ENCODE assay signal across 1 cellular context in the genomic region with DNA sequence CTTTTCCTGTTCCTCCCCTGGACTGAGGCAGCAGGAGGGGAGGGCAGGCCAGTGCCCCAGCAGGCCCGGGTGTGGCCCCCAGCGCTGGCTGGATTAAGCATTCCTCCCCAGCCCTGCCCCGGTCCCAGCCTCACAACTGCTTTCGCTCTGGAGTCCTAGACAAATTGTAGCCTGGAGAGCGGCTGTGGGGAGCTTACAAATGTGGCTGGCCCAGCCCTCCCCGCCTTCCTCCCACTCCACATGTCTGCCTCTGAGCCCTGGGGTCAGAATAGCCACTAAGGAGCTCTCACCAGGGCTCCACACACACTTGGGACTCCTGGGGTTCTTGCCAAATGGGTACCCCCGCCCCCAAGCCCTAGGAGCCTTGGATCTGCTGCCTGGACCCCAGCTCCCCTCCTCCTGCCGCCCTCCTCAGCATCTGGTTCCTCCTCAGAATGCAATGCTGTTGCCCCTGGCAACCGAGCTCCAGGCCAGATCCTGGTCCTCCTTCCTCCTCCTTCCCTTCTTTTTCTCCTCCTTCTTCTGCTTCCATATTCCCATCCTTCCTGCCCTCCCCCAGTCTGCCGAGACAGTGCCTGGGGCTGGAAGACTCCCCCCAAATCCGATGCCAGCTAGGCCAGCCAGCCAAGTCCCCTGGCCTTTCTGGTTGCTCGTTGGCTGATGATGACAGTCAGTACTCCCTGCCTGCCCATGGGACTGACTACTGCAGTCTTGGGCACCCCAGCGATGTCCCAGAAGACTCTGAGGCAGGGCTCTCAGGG.
TF ChIP-seq lines count a peak whose summit lies in the region.

No MANE protein-coding gene starts in this region.

TF ChIP-seq in WTC11, 78 proteins besides CTCF, POLR2A, EP300 and RAD21 (continued from another document):
- TF ChIP-seq, protein P1, sequence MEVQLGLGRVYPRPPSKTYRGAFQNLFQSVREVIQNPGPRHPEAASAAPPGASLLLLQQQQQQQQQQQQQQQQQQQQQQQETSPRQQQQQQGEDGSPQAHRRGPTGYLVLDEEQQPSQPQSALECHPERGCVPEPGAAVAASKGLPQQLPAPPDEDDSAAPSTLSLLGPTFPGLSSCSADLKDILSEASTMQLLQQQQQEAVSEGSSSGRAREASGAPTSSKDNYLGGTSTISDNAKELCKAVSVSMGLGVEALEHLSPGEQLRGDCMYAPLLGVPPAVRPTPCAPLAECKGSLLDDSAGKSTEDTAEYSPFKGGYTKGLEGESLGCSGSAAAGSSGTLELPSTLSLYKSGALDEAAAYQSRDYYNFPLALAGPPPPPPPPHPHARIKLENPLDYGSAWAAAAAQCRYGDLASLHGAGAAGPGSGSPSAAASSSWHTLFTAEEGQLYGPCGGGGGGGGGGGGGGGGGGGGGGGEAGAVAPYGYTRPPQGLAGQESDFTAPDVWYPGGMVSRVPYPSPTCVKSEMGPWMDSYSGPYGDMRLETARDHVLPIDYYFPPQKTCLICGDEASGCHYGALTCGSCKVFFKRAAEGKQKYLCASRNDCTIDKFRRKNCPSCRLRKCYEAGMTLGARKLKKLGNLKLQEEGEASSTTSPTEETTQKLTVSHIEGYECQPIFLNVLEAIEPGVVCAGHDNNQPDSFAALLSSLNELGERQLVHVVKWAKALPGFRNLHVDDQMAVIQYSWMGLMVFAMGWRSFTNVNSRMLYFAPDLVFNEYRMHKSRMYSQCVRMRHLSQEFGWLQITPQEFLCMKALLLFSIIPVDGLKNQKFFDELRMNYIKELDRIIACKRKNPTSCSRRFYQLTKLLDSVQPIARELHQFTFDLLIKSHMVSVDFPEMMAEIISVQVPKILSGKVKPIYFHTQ (CRISPR knock-in tag; IDR thresholded peaks at IDR 0.05) = no peak
- TF ChIP-seq ZBTB21 (CRISPR knock-in tag; IDR thresholded peaks at IDR 0.05; ENCODE audit: borderline replicate concordance) (peak; percentile 34; the same call in 1 of the 2 replicates), ZNF671 (CRISPR knock-in tag; IDR thresholded peaks at IDR 0.05) (no peak), CBFB (CRISPR knock-in tag; IDR thresholded peaks at IDR 0.05; ENCODE audit: low read depth) (no peak), ZNF121 (CRISPR knock-in tag; IDR thresholded peaks at IDR 0.05) (no peak), TP53 (CRISPR knock-in tag; IDR thresholded peaks at IDR 0.05) (no peak)
- TF ChIP-seq, protein P2, sequence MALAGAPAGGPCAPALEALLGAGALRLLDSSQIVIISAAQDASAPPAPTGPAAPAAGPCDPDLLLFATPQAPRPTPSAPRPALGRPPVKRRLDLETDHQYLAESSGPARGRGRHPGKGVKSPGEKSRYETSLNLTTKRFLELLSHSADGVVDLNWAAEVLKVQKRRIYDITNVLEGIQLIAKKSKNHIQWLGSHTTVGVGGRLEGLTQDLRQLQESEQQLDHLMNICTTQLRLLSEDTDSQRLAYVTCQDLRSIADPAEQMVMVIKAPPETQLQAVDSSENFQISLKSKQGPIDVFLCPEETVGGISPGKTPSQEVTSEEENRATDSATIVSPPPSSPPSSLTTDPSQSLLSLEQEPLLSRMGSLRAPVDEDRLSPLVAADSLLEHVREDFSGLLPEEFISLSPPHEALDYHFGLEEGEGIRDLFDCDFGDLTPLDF (CRISPR knock-in tag; IDR thresholded peaks at IDR 0.05) = no peak
- TF ChIP-seq, protein P3, sequence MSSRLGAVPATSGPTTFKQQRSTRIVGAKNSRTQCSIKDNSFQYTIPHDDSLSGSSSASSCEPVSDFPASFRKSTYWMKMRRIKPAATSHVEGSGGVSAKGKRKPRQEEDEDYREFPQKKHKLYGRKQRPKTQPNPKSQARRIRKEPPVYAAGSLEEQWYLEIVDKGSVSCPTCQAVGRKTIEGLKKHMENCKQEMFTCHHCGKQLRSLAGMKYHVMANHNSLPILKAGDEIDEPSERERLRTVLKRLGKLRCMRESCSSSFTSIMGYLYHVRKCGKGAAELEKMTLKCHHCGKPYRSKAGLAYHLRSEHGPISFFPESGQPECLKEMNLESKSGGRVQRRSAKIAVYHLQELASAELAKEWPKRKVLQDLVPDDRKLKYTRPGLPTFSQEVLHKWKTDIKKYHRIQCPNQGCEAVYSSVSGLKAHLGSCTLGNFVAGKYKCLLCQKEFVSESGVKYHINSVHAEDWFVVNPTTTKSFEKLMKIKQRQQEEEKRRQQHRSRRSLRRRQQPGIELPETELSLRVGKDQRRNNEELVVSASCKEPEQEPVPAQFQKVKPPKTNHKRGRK (CRISPR knock-in tag; IDR thresholded peaks at IDR 0.05; ENCODE audit: borderline replicate concordance) = no peak
